1 cellular context compared by ENCODE assay signal in the genomic region with DNA sequence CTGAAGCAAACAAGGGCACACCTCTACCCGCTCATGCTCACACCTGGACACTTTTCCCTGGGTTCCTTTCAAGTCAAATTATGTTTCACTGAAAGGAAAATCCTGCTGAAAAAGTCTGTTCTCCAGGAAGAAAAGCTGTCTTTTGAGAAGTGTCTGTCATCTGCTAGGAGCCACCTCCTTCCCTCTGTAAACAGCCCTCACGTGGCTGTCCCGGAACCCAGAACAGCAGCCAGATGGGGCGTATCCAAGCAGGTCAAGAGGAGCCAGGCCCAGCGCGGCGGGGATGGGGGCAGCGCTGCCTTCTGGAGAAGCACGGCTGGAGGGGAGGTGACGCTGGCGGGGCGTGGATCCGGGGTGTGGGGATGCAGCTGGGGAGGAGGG.
TF ChIP-seq lines count a peak whose summit lies in the region.

A gene (minus strand): TSS at position 162 of the 381 bp plus-strand sequence. CDS start 205 bp downstream, outside the sequence.

TF ChIP-seq in K562, 482 proteins besides CTCF, POLR2A, EP300 and RAD21 (continued from another document):
- TF ChIP-seq, protein P1, sequence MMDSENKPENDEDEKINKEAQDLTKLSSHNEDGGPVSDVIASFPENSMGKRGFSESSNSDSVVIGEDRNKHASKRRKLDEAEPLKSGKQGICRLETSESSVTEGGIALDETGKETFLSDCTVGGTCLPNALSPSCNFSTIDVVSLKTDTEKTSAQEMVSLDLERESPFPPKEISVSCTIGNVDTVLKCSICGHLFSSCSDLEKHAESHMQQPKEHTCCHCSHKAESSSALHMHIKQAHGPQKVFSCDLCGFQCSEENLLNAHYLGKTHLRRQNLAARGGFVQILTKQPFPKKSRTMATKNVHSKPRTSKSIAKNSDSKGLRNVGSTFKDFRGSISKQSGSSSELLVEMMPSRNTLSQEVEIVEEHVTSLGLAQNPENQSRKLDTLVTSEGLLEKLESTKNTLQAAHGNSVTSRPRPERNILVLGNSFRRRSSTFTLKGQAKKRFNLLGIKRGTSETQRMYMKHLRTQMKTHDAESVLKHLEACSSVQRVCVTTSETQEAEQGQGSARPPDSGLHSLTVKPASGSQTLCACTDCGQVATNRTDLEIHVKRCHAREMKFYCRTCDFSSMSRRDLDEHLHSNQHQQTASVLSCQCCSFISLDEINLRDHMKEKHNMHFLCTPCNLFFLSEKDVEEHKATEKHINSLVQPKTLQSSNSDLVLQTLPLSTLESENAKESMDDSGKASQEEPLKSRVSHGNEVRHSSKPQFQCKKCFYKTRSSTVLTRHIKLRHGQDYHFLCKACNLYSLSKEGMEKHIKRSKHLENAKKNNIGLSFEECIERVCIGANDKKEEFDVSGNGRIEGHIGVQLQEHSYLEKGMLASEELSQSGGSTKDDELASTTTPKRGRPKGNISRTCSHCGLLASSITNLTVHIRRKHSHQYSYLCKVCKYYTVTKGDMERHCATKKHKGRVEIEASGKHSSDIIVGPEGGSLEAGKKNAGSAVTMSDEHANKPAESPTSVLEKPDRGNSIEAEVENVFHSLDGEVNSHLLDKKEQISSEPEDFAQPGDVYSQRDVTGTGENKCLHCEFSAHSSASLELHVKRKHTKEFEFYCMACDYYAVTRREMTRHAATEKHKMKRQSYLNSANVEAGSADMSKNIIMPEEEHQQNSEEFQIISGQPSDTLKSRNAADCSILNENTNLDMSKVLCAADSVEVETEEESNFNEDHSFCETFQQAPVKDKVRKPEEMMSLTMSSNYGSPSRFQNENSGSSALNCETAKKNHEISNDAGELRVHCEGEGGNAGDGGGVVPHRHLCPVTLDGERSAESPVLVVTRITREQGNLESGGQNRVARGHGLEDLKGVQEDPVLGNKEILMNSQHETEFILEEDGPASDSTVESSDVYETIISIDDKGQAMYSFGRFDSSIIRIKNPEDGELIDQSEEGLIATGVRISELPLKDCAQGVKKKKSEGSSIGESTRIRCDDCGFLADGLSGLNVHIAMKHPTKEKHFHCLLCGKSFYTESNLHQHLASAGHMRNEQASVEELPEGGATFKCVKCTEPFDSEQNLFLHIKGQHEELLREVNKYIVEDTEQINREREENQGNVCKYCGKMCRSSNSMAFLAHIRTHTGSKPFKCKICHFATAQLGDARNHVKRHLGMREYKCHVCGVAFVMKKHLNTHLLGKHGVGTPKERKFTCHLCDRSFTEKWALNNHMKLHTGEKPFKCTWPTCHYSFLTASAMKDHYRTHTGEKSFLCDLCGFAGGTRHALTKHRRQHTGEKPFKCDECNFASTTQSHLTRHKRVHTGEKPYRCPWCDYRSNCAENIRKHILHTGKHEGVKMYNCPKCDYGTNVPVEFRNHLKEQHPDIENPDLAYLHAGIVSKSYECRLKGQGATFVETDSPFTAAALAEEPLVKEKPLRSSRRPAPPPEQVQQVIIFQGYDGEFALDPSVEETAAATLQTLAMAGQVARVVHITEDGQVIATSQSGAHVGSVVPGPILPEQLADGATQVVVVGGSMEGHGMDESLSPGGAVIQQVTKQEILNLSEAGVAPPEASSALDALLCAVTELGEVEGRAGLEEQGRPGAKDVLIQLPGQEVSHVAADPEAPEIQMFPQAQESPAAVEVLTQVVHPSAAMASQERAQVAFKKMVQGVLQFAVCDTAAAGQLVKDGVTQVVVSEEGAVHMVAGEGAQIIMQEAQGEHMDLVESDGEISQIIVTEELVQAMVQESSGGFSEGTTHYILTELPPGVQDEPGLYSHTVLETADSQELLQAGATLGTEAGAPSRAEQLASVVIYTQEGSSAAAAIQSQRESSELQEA (IDR thresholded peaks at IDR 0.05; ENCODE audit: low read depth): no peak
- 0 out of 4 replicates have a peak, but pooled peaks of 1 of the 2 experiments have one; percentile 17 for TF ChIP-seq NRF1 (conservative IDR thresholded peaks at IDR 0.05 in 1 of 2, IDR thresholded peaks at IDR 0.05 in 1 of 2)
